In genomic region chr6:130239755-130240154, GRCh38 we compare ENCODE assay signal across 29 cellular contexts. TPM values are rescaled to one million over a fixed set of nuclear protein-coding genes. Genes with fewer than 3 reads are reported as not detected.
"Had no signal": no experiment of that assay in that cellular context is flagged by ENCODE, and none has a peak within 500 bp of the region (broad histone marks: within the 10 kb centered on the region; RNA-seq: fewer than 3 reads in every experiment).

No MANE protein-coding gene starts in this region.

- H3K27me3 Mint-ChIP-seq: activated CD4-positive, alpha-beta T cell treated with anti-CD3 and anti-CD28 coated beads, Interleukin-2, amount 10 ng/mL, durations not matched to agents 7 days and 5 days; activated naive CD8-positive, alpha-beta T cell treated with anti-CD3 and anti-CD28 coated beads, Interleukin-2, amount 50 U/mL, for 24 hours; effector memory CD8-positive, alpha-beta T cell; memory B cell; T-helper 17 cell had no signal

- H3K27ac Mint-ChIP-seq: activated CD4-positive, alpha-beta T cell treated with anti-CD3 and anti-CD28 coated beads, Interleukin-2, amount 10 ng/mL, durations not matched to agents 7 days and 5 days; activated CD8-positive, alpha-beta T cell treated with anti-CD3 and anti-CD28 coated beads, Interleukin-2, amount 10 ng/mL, durations not matched to agents 7 days and 5 days; activated naive CD8-positive, alpha-beta T cell treated with anti-CD3 and anti-CD28 coated beads, Interleukin-2, amount 50 U/mL, for 24 hours; activated T-helper 1 cell treated with anti-CD3 and anti-CD28 coated beads, Interleukin-12 subunit alpha, Interleukin-12 subunit beta, Interleukin-2, Interleukin-4 antibody, amounts not matched to agents 30 ng/mL and 10 ng/mL and 1 ng/mL, durations not matched to agents 14 hours and 24 hours and 36 hours; effector memory CD8-positive, alpha-beta T cell; memory B cell; naive thymus-derived CD4-positive, alpha-beta T cell; T-helper 17 cell had no signal

- H3K4me1 Mint-ChIP-seq: activated CD4-positive, alpha-beta T cell treated with anti-CD3 and anti-CD28 coated beads, Interleukin-2, amount 10 ng/mL, durations not matched to agents 7 days and 5 days; activated naive CD8-positive, alpha-beta T cell treated with anti-CD3 and anti-CD28 coated beads, Interleukin-2, amount 50 U/mL, for 24 hours; memory B cell; naive thymus-derived CD4-positive, alpha-beta T cell; neural crest cell; T-helper 17 cell had no signal

- H3K4me1 ChIP-seq: colonic mucosa, gastroesophageal sphincter, spleen, upper lobe of left lung had no signal

- H3K36me3 ChIP-seq: colonic mucosa, gastroesophageal sphincter, sigmoid colon, spleen, upper lobe of left lung had no signal

- H3K4me3 Mint-ChIP-seq: activated CD4-positive, alpha-beta T cell treated with anti-CD3 and anti-CD28 coated beads, Interleukin-2, amount 10 ng/mL, durations not matched to agents 7 days and 5 days; activated CD8-positive, alpha-beta T cell treated with anti-CD3 and anti-CD28 coated beads, Interleukin-2, amount 10 ng/mL, durations not matched to agents 7 days and 5 days; activated naive CD8-positive, alpha-beta T cell treated with anti-CD3 and anti-CD28 coated beads, Interleukin-2, amount 50 U/mL, for 24 hours; activated T-helper 1 cell treated with anti-CD3 and anti-CD28 coated beads, Interleukin-12 subunit alpha, Interleukin-12 subunit beta, Interleukin-2, Interleukin-4 antibody, amounts not matched to agents 30 ng/mL and 10 ng/mL and 1 ng/mL, durations not matched to agents 14 hours and 24 hours and 36 hours; effector memory CD8-positive, alpha-beta T cell; memory B cell; naive thymus-derived CD4-positive, alpha-beta T cell; neural crest cell; T-helper 17 cell had no signal

- DNase-seq: activated CD4-positive, alpha-beta T cell treated with anti-CD3 and anti-CD28 coated beads, Interleukin-2, amount 10 ng/mL, durations not matched to agents 7 days and 5 days; activated CD4-positive, CD25-positive, alpha-beta regulatory T cell treated with anti-CD3 and anti-CD28 coated beads, Interleukin-2, amount 50 U/mL, for 72 hours; activated CD8-positive, alpha-beta T cell treated with anti-CD3 and anti-CD28 coated beads, Interleukin-2, amount 10 ng/mL, durations not matched to agents 7 days and 5 days; activated gamma-delta T cell; activated naive CD4-positive, alpha-beta T cell treated with anti-CD3 and anti-CD28 coated beads, Interleukin-2, amount 50 U/mL, for 16 hours; activated naive CD8-positive, alpha-beta T cell treated with anti-CD3 and anti-CD28 coated beads, Interleukin-2, amount 50 U/mL, for 24 hours; anterior cingulate cortex; colonic mucosa; dorsolateral prefrontal cortex; effector memory CD8-positive, alpha-beta T cell; head of caudate nucleus; hypothalamus; left cardiac atrium; naive thymus-derived CD4-positive, alpha-beta T cell; sigmoid colon; spleen; stimulated activated CD4-positive, alpha-beta T cell treated with anti-CD3 and anti-CD28 coated beads, Interleukin-4, amount 100 ng/mL, for 24 hours; stimulated activated naive CD4-positive, alpha-beta T cell treated with Interleukin-2 at 50 U/mL for 16 hours; SW 1271; T-helper 17 cell; upper lobe of left lung had no signal

- H3K36me3 Mint-ChIP-seq: memory B cell; naive thymus-derived CD4-positive, alpha-beta T cell had no signal

- H3K27me3 ChIP-seq: colonic mucosa, dorsolateral prefrontal cortex, gastroesophageal sphincter, sigmoid colon, spleen, upper lobe of left lung had no signal

- H3K27ac ChIP-seq: colonic mucosa, dorsolateral prefrontal cortex, gastroesophageal sphincter, spleen, upper lobe of left lung had no signal

- H3K9me3 ChIP-seq: colonic mucosa, gastroesophageal sphincter, sigmoid colon, spleen, upper lobe of left lung had no signal

- H3K4me3 ChIP-seq: colonic mucosa, dorsolateral prefrontal cortex, gastroesophageal sphincter, sigmoid colon, spleen, upper lobe of left lung had no signal

- H3K9me3 Mint-ChIP-seq: activated CD4-positive, alpha-beta T cell treated with anti-CD3 and anti-CD28 coated beads, Interleukin-2, amount 10 ng/mL, durations not matched to agents 7 days and 5 days; activated naive CD8-positive, alpha-beta T cell treated with anti-CD3 and anti-CD28 coated beads, Interleukin-2, amount 50 U/mL, for 24 hours; activated T-helper 1 cell treated with anti-CD3 and anti-CD28 coated beads, Interleukin-12 subunit alpha, Interleukin-12 subunit beta, Interleukin-2, Interleukin-4 antibody, amounts not matched to agents 30 ng/mL and 10 ng/mL and 1 ng/mL, durations not matched to agents 14 hours and 24 hours and 36 hours; effector memory CD8-positive, alpha-beta T cell; memory B cell; naive thymus-derived CD4-positive, alpha-beta T cell; neural crest cell had no signal

- ATAC-seq: activated CD8-positive, alpha-beta T cell treated with anti-CD3 and anti-CD28 coated beads, Interleukin-2, amount 10 ng/mL, durations not matched to agents 7 days and 5 days; activated naive CD8-positive, alpha-beta T cell treated with anti-CD3 and anti-CD28 coated beads, Interleukin-2, amount 50 U/mL, for 24 hours; esophagus mucosa; gastroesophageal sphincter; naive thymus-derived CD4-positive, alpha-beta T cell; T-helper 17 cell had no signal

- FAIRE-seq: endothelial cell of umbilical vein, islet of Langerhans had no signal

RNA-seq across cellular contexts. Expression of gene SAMD3, which starts 17.0 kb away (rescaled TPM):
- total RNA-seq: endothelial cell of umbilical vein, renal cortical epithelial cell had no signal
- polyA plus RNA-seq: endothelial cell of umbilical vein had no signal
